In genomic region chr10:79316671-79317431, GRCh38 we compare ENCODE assay signal across 8 cellular contexts. TPM values are rescaled to one million over a fixed set of nuclear protein-coding genes. Genes with fewer than 3 reads are reported as not detected.
A peak's percentile ranks its signal among the peaks of the same experiment; 100 is the strongest.
DNase-seq lines count a peak whose midpoint lies in the region; ATAC-seq and TF ChIP-seq lines count a peak whose summit lies in the region.

No MANE protein-coding gene starts in this region.

- H3K27me3 Mint-ChIP-seq in naive thymus-derived CD8-positive, alpha-beta T cell: peaks cover 0 to 2% (median 0%) of the 10 kb centered on the region in 5 donors

- H3K9me1 ChIP-seq in IMR-90 (ENCODE audit: insufficient read depth, low read length): peaks cover 34% of the 10 kb centered on the region

- peaks cover 3 to 25% of the 10 kb centered on the region in 2 experiments; a peak in 2 of 4 replicates for H3K79me1 ChIP-seq in IMR-90 (ENCODE audit: low read depth in 1 of 2, low read length in 2 of 2)

- DNase-seq in NCI-H146 (lab: John Stamatoyannopoulos, UW): peak; percentile 11
- no peak for DNase-seq in NCI-H146 treated with DMSO at 0.1 percent for 48 hours (lab: John Stamatoyannopoulos, UW; ENCODE audit: unreplicated experiment)
- peak; percentile 29 for DNase-seq in IMR-90
- peak; percentile 62 for DNase-seq in activated CD8-positive, alpha-beta memory T cell treated with anti-CD3 and anti-CD28 coated beads, Interleukin-2, amount 50 U/mL, for 48 hours
- DNase-seq in naive thymus-derived CD8-positive, alpha-beta T cell: no peak
- no peak for DNase-seq in cortex of kidney (lab: John Stamatoyannopoulos, UW)
- DNase-seq in substantia nigra (lab: John Stamatoyannopoulos, UW): no peak

- H3K4me1 Mint-ChIP-seq in naive thymus-derived CD8-positive, alpha-beta T cell: peaks cover 34 to 62% (median 54%) of the 10 kb centered on the region in 4 donors

- H3K9me3 ChIP-seq in IMR-90 (ENCODE audit: control insufficient read depth, insufficient read depth, low read length): no peaks in the 10 kb centered on the region

- peak overlapping the region in 1 of 2 experiments; percentile 97; a peak in 3 of 4 replicates for H4K8ac ChIP-seq in IMR-90 (ENCODE audit: low read depth in 2 of 2, low read length in 2 of 2)

- no peak for TF ChIP-seq CTCF in IMR-90 (conservative IDR thresholded peaks at IDR 0.05; ENCODE audit: low read depth, low read length)

- H3K9ac ChIP-seq in IMR-90 (ENCODE audit: low read depth, low read length): peak overlapping the region; percentile 12; the same call in 1 of the 2 replicates

- H2BK120ac ChIP-seq in IMR-90 (ENCODE audit: low read depth, low read length): peak overlapping the region; percentile 95

- H2BK20ac ChIP-seq in IMR-90 (ENCODE audit: low read depth, low read length): peak overlapping the region; percentile 83

- CTCF ChIA-PET in IMR-90 (lab: Yijun Ruan, JAX): no interaction called here

- H3K27ac ChIP-seq in IMR-90 (ENCODE audit: insufficient read depth, low read length): peak overlapping the region; percentile 72
- H3K27ac ChIP-seq in substantia nigra (ENCODE audit: low read depth, low read length, poor library complexity, severe bottlenecking): no peak overlapping the region

- H3K18ac ChIP-seq in IMR-90 (ENCODE audit: low read depth, low read length): peak overlapping the region; percentile 43

- TF ChIP-seq RAD21 in IMR-90 (IDR thresholded peaks at IDR 0.05; ENCODE audit: low read length): no peak

- H3K27ac Mint-ChIP-seq in naive thymus-derived CD8-positive, alpha-beta T cell: peak overlapping the region in 2 of 10 donors; percentile 36 to 87

- H2AK9ac ChIP-seq in IMR-90 (replicated peaks; ENCODE audit: low read depth, low read length, poor library complexity): peak overlapping the region; percentile 98

- H3K4me1 ChIP-seq in IMR-90 (ENCODE audit: control insufficient read depth, insufficient read depth, low read length): peaks cover 30% of the 10 kb centered on the region

- H2AK5ac ChIP-seq in IMR-90 (ENCODE audit: low read depth, low read length): peak overlapping the region; percentile 65

- H4K5ac ChIP-seq in IMR-90 (ENCODE audit: low read depth, low read length): peak overlapping the region; percentile 5; the same call in 1 of the 2 replicates

- peak overlapping the region; percentile 85 for H3K14ac ChIP-seq in IMR-90 (replicated peaks; ENCODE audit: low read depth, low read length)

- H3K9me3 Mint-ChIP-seq in naive thymus-derived CD8-positive, alpha-beta T cell: peaks cover 0 to 13% (median 0%) of the 10 kb centered on the region in 9 donors

- ATAC-seq in GM21529 (IDR thresholded peaks at IDR 0.05; ENCODE audit: unreplicated experiment) (peak; percentile 79), IMR-90 (ENCODE audit: low read depth) (peak; percentile 5)
- peak; percentile 35 to 49 for ATAC-seq in naive thymus-derived CD8-positive, alpha-beta T cell

- H3K23ac ChIP-seq in IMR-90 (ENCODE audit: low read depth, low read length): peak overlapping the region; percentile 87

- no peaks in the 10 kb centered on the region for H3K27me3 ChIP-seq in IMR-90 (ENCODE audit: control insufficient read depth, insufficient read depth, low read length)

- peak overlapping the region in 9 of 10 donors; percentile 39 to 88 (median 59) for H3K4me3 Mint-ChIP-seq in naive thymus-derived CD8-positive, alpha-beta T cell

- peaks cover 32% of the 10 kb centered on the region for H3K36me3 ChIP-seq in IMR-90 (ENCODE audit: control insufficient read depth, insufficient read depth, low read length)

- in situ Hi-C loops in IMR-90 (cut with MboI; ENCODE audit: low sequenced_read_pairs): no loop called here

- H3K56ac ChIP-seq in IMR-90 (ENCODE audit: extremely low read depth, insufficient read depth, low read length): no peak overlapping the region

- peak overlapping the region; percentile 92 for H3K4ac ChIP-seq in IMR-90 (ENCODE audit: low read depth, low read length)

- no peak overlapping the region for H3K4me3 ChIP-seq in IMR-90 (ENCODE audit: insufficient read depth, low read depth, low read length)

- peak overlapping the region; percentile 93 for H4K91ac ChIP-seq in IMR-90 (ENCODE audit: insufficient read depth, low read depth, low read length)

- no peak overlapping the region; the same call in 1 of the 2 replicates for H3K4me2 ChIP-seq in IMR-90 (ENCODE audit: low read depth, low read length)

- peak overlapping the region; percentile 61 for H2AFZ ChIP-seq in IMR-90 (replicated peaks; ENCODE audit: low read length, poor library complexity)

- POLR2A ChIA-PET in IMR-90 (lab: Charles Lee; ENCODE audit: unreplicated experiment): no interaction called here
- POLR2A ChIA-PET in naive thymus-derived CD8-positive, alpha-beta T cell (lab: Charles Lee): interaction anchor here (0.7 to 1.2 kb wide), 6 partner anchors 8 to 343 kb away, joined by 3 read pairs; no protein-coding TSS in a partner anchor

- H2BK15ac ChIP-seq in IMR-90 (ENCODE audit: low read depth, low read length): peak overlapping the region; percentile 93; the same call in 1 of the 3 replicates

- 30% methylated on average over 2 of the region's 13 CpGs; no CpG with 5 or more reads in 1 of the 2 experiments for WGBS in IMR-90 (ENCODE audit: extremely low coverage in 2 of 2, insufficient read length in 1 of 2), 2 experiments

- no peak for TF ChIP-seq POLR2A in IMR-90 (IDR thresholded peaks at IDR 0.05; ENCODE audit: low read depth, low read length)

- peaks cover 0 to 14% (median 4%) of the 10 kb centered on the region in 3 donors for H3K36me3 Mint-ChIP-seq in naive thymus-derived CD8-positive, alpha-beta T cell

- no peaks in the 10 kb centered on the region for H4K20me1 ChIP-seq in IMR-90 (ENCODE audit: insufficient read depth, low read length)

- peak overlapping the region; percentile 88 for H2BK5ac ChIP-seq in IMR-90 (ENCODE audit: low read depth, low read length, poor library complexity, severe bottlenecking)

- intact Hi-C loops in IMR-90 (cut with micrococcal nuclease): no loop called here

- dilution Hi-C loops in IMR-90 (cut with HindIII; ENCODE audit: low sequenced_read_pairs, unreplicated experiment): no loop called here

- BruUV-seq in IMR-90 (replicated peaks; lab: Mats Ljungman, UMichigan): no TSS peak

TF ChIP-seq in IMR-90, 13 proteins besides CTCF, POLR2A, EP300 and RAD21:
- no peak for TF ChIP-seq SMC3 (IDR thresholded peaks at IDR 0.05; ENCODE audit: low read depth, low read length)
- TF ChIP-seq CEBPB (IDR thresholded peaks at IDR 0.05; ENCODE audit: low read depth, low read length): no peak
- no peak for TF ChIP-seq ELK1 (IDR thresholded peaks at IDR 0.05; ENCODE audit: borderline replicate concordance, low read depth, low read length)
- no peak for TF ChIP-seq RCOR1 (IDR thresholded peaks at IDR 0.05; ENCODE audit: insufficient replicate concordance, low read length)
- no peak for TF ChIP-seq MXI1 (IDR thresholded peaks at IDR 0.05; ENCODE audit: borderline replicate concordance, low read depth, low read length)
- TF ChIP-seq MAFK (IDR thresholded peaks at IDR 0.05; ENCODE audit: low read depth, low read length): no peak
- TF ChIP-seq RFX5 (IDR thresholded peaks at IDR 0.05; ENCODE audit: low read depth, low read length): no peak
- TF ChIP-seq NFE2L2 (IDR thresholded peaks at IDR 0.05; ENCODE audit: low read depth, low read length): no peak
- TF ChIP-seq MAZ (IDR thresholded peaks at IDR 0.05; ENCODE audit: borderline replicate concordance, low read depth, low read length): no peak
TF ChIP-seq in IMR-90: peak in this region for 0.

RNA-seq across cellular contexts. Expression of gene PPIF, which starts 30.4 kb away (rescaled TPM):
- 29.2 and 29.7 TPM in 2 replicates for total RNA-seq in IMR-90 (2012; rRNA removed)
- polyA plus RNA-seq in IMR-90 (2012; rRNA removed): 127 and 130 TPM in 2 replicates
- polyA plus RNA-seq in IMR-90 (2012; cell fraction: cytosol; rRNA removed): 113 and 150 TPM in 2 replicates
- polyA plus RNA-seq in IMR-90 (2012; cell fraction: nucleus; rRNA removed; ENCODE audit: low replicate concordance): 205 and 248 TPM in 2 replicates
- total RNA-seq in naive thymus-derived CD8-positive, alpha-beta T cell: 10 to 100 TPM; 29.1 to 33.8 TPM
- 10 to 100 TPM in 1 of 3 donors, 1 to 10 TPM in 2; 7.9 to 10.9 (median 8.6) TPM for polyA plus RNA-seq in naive thymus-derived CD8-positive, alpha-beta T cell

Comparison
In these comparisons a context has a peak if more than half of its experiments do, and no peak if none do; other contexts are left out.
1. DNase-seq: peak in NCI-H146 (single experiment), IMR-90 (single experiment) and activated CD8-positive, alpha-beta memory T cell treated with anti-CD3 and anti-CD28 coated beads, Interleukin-2, amount 50 U/mL, for 48 hours (single experiment); none in NCI-H146 treated with DMSO at 0.1 percent for 48 hours (single experiment), naive thymus-derived CD8-positive, alpha-beta T cell (0 of 10), cortex of kidney (single experiment) and substantia nigra (0 of 49).
2. ATAC-seq: peak in every context shown above with its lines; median percentile 79 in GM21529; 42 in naive thymus-derived CD8-positive, alpha-beta T cell; 5 in IMR-90.